ENCODE assay signal across 21 cellular contexts in the genomic region with DNA sequence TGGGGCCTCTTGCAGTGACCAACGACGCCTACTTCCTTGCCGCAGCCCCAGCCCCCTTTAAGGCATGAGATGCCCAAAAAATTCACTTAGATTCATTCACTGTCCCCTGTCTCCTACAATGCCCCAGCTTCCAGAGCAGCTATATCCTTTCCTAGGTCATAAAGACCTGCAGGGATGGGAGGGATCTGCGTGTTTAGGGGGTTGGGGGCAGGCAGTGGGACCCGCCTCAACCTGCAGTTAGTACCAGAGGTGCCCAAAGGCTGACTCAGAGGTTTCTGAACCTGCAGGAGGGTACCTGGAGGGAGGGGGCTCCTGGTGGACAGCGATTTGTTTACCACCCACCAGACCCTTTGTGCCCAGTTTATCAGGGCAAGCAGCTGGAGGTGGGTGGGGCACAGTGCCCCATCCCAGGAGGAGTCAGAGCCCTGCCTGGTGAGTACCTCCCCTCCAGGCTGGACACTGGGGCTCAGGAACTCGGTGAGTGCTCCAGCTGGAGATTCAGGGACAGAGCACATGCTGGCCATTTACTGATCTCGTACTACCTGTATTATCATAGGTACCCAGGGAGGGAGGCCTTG. TPM values are rescaled to one million over a fixed set of nuclear protein-coding genes. Genes with fewer than 3 reads are reported as not detected.
DNase-seq lines count a peak whose midpoint lies in the region; ATAC-seq, FAIRE-seq and TF ChIP-seq lines count a peak whose summit lies in the region.
"Had no signal": no experiment of that assay in that cellular context is flagged by ENCODE, and none has a peak within 500 bp of the region (broad histone marks: within the 10 kb centered on the region; RNA-seq: fewer than 3 reads in every experiment).

No MANE protein-coding gene starts in this region.

- no peak overlapping the region for H3K23ac ChIP-seq in neuronal stem cell (ENCODE audit: low read depth, low read length, poor library complexity)

- no peaks in the 10 kb centered on the region for H3K9me2 ChIP-seq in HCT116 (ENCODE audit: insufficient read depth)

- H3K36me3 ChIP-seq in HCT116 (ENCODE audit: control insufficient read depth in 1 of 2, insufficient read depth in 2 of 2, low read length in 2 of 2) (no peaks in the 10 kb centered on the region), K562 (ENCODE audit: control insufficient read depth, insufficient read depth, low read length) (no peaks in the 10 kb centered on the region), neuronal stem cell (replicated peaks in 1 of 2; ENCODE audit: control insufficient read depth in 2 of 2, insufficient read depth in 2 of 2, low read length in 2 of 2) (no peaks in the 10 kb centered on the region), H7 (replicated peaks; ENCODE audit: control insufficient read depth, insufficient read depth, low read length) (no peaks in the 10 kb centered on the region)
- H3K36me3 ChIP-seq: BE2C had no signal

- peak overlapping the region; percentile 58 for H2AK5ac ChIP-seq in neuronal stem cell (ENCODE audit: low read depth, low read length)

- H3K9me1 ChIP-seq in K562 (ENCODE audit: control insufficient read depth, insufficient read depth, low read length) = no peaks in the 10 kb centered on the region

- no peaks in the 10 kb centered on the region for H4K20me1 ChIP-seq in HCT116 (ENCODE audit: insufficient read depth)
- no peaks in the 10 kb centered on the region for H4K20me1 ChIP-seq in K562 (replicated peaks; ENCODE audit: control insufficient read depth, insufficient read depth, low read length)

- no peak overlapping the region for H2BK15ac ChIP-seq in neuronal stem cell (ENCODE audit: low read length)

- DNase-seq in HCT116 (ENCODE audit: low read depth, low spot score) (no peak), K562 (ENCODE audit: extremely low read depth in 1 of 4, low spot score in 3 of 4) (no peak), neuronal stem cell (ENCODE audit: low spot score) (no peak), H7 (no peak), NCI-H510A treated with DMSO at 0.1 percent for 48 hours (lab: John Stamatoyannopoulos, UW) (no peak), midbrain (lab: John Stamatoyannopoulos, UW) (no peak)
- DNase-seq: BE2C; C1 segment of cervical spinal cord; CD4-positive, CD25-positive, alpha-beta regulatory T cell; CD8-positive, alpha-beta memory T cell; COR-L47; DMS 273 treated with DMSO at 0.1 percent for 48 hours; DMS53; DND-41; EL had no signal

- H3K4me1 ChIP-seq in HCT116 (ENCODE audit: control insufficient read depth in 1 of 2, insufficient read depth in 2 of 2, low read length in 2 of 2) = peaks cover 4 to 18% of the 10 kb centered on the region in 2 experiments; a peak in 3 of 4 replicates
- H3K4me1 ChIP-seq in K562 (replicated peaks in 1 of 2; ENCODE audit: control insufficient read depth in 2 of 2, insufficient read depth in 2 of 2, low read length in 2 of 2) = peaks cover 0 to 34% of the 10 kb centered on the region in 2 experiments; a peak in 3 of 5 replicates
- H3K4me1 ChIP-seq in neuronal stem cell (ENCODE audit: control insufficient read depth in 2 of 2, insufficient read depth in 1 of 2, low read depth in 1 of 2, low read length in 2 of 2) = peaks cover 1 to 3% of the 10 kb centered on the region in 2 donors
- H3K4me1 ChIP-seq: BE2C had no signal

- H4K91ac ChIP-seq in neuronal stem cell (ENCODE audit: low read depth, low read length, poor library complexity) = no peak overlapping the region

- intact Hi-C loops in HCT116 (cut with micrococcal nuclease) (loop anchor here (10.0 kb wide), 1 partner anchor 177 kb away; no protein-coding TSS in a partner anchor), K562 (cut with micrococcal nuclease) (no loop called here)

- H3K27ac ChIP-seq in HCT116 (ENCODE audit: low read depth, low read length) = no peak overlapping the region
- H3K27ac ChIP-seq in K562 (ENCODE audit: extremely low read depth, low read depth, low read length) = no peak overlapping the region
- H3K27ac ChIP-seq in neuronal stem cell (replicated peaks; ENCODE audit: low read length) = no peak overlapping the region

- no peak for ATAC-seq in HCT116
- ATAC-seq in K562 = no peak
- ATAC-seq: GM23338, HepG2 had no signal

- TF ChIP-seq CTCF in HCT116 (IDR thresholded peaks at IDR 0.05 in 2 of 3, conservative IDR thresholded peaks at IDR 0.05 in 1 of 3; ENCODE audit: borderline replicate concordance in 1 of 3, insufficient read depth in 1 of 3, low read depth in 2 of 3, low read length in 2 of 3) (no peak), K562 (IDR thresholded peaks at IDR 0.05 in 2 of 3, conservative IDR thresholded peaks at IDR 0.05 in 1 of 3; ENCODE audit: insufficient read depth in 2 of 3, low read depth in 1 of 3, low read length in 3 of 3) (no peak)

- H3K79me1 ChIP-seq in neuronal stem cell (ENCODE audit: low read depth, low read length) = no peaks in the 10 kb centered on the region

- BruUV-seq in HCT116 (replicated peaks; lab: Mats Ljungman, UMichigan) = TSS peak; percentile 17
- no TSS peak for BruUV-seq in K562 (replicated peaks; lab: Mats Ljungman, UMichigan)

- in situ Hi-C loops in K562 (cut with MboI) = no loop called here

- H2BK120ac ChIP-seq in neuronal stem cell (ENCODE audit: low read depth, low read length) = no peak overlapping the region

- H2AFZ ChIP-seq in HCT116 (ENCODE audit: low read depth, low read length, poor library complexity, severe bottlenecking) (no peak overlapping the region), K562 (ENCODE audit: low read depth, low read length) (no peak overlapping the region), neuronal stem cell (ENCODE audit: low read length) (no peak overlapping the region)
- H2AFZ ChIP-seq: GM23338 had no signal

- H3K4me3 ChIP-seq in HCT116 (replicated peaks in 1 of 2; ENCODE audit: low read depth in 1 of 2, low read length in 2 of 2) = no peak overlapping the region
- H3K4me3 ChIP-seq in K562 = no peak overlapping the region
- H3K4me3 ChIP-seq in neuronal stem cell (ENCODE audit: low read length in 2 of 2) = no peak overlapping the region
- H3K4me3 ChIP-seq in H7 (ENCODE audit: insufficient read depth, low read depth, low read length) = no peak overlapping the region
- H3K4me3 ChIP-seq: GM23338 had no signal

- no peak for TF ChIP-seq RAD21 in HCT116 (IDR thresholded peaks at IDR 0.05; ENCODE audit: low read depth)
- no peak for TF ChIP-seq RAD21 in K562 (CRISPR knock-in tag; conservative IDR thresholded peaks at IDR 0.05 in 1 of 2, IDR thresholded peaks at IDR 0.05 in 1 of 2)

- no peak for TF ChIP-seq EP300 in K562 (IDR thresholded peaks at IDR 0.05; ENCODE audit: low read length)

- H3K9ac ChIP-seq in HCT116 (ENCODE audit: low read length) = no peak overlapping the region
- peak overlapping the region in 1 of 2 experiments; percentile 78; a peak in 1 of 4 replicates for H3K9ac ChIP-seq in K562 (ENCODE audit: insufficient read depth in 1 of 2, low read depth in 2 of 2, low read length in 2 of 2)
- H3K9ac ChIP-seq in neuronal stem cell (ENCODE audit: low read depth, low read length, poor library complexity) = no peak overlapping the region

- TF ChIP-seq POLR2A in HCT116 (IDR thresholded peaks at IDR 0.05; ENCODE audit: borderline replicate concordance, extremely low read depth, insufficient read depth, insufficient read length) = no peak
- no peak for TF ChIP-seq POLR2A in K562 (conservative IDR thresholded peaks at IDR 0.05)

- H3K27me3 ChIP-seq in HCT116 (ENCODE audit: insufficient read depth, low read length) (no peaks in the 10 kb centered on the region), K562 (ENCODE audit: control insufficient read depth in 2 of 2, insufficient read depth in 2 of 2, low read length in 2 of 2) (peaks cover 13 to 33% of the 10 kb centered on the region in 2 experiments; a peak in 3 of 5 replicates), neuronal stem cell (ENCODE audit: control insufficient read depth in 3 of 3, insufficient read depth in 3 of 3, low read depth in 1 of 3, low read length in 3 of 3) (peaks cover 23 to 70% (median 49%) of the 10 kb centered on the region in 3 experiments), H7 (ENCODE audit: control insufficient read depth, insufficient read depth, low read length) (peaks cover 33% of the 10 kb centered on the region)

- H3K4me2 ChIP-seq in HCT116 (ENCODE audit: low read length) = no peak overlapping the region
- H3K4me2 ChIP-seq in K562 (ENCODE audit: insufficient read depth, low read length) = no peak overlapping the region
- no peak overlapping the region for H3K4me2 ChIP-seq in neuronal stem cell (ENCODE audit: insufficient read depth, low read length, poor library complexity, severe bottlenecking)
- H3K4me2 ChIP-seq: GM23338 had no signal

- H3K14ac ChIP-seq in neuronal stem cell (ENCODE audit: low read length) = no peak overlapping the region

- no peak overlapping the region for H3K18ac ChIP-seq in neuronal stem cell (ENCODE audit: low read length)

- H4K8ac ChIP-seq in neuronal stem cell (ENCODE audit: low read depth, low read length) = no peak overlapping the region

- 29% methylated on average over 8 of the region's 8 CpGs for WGBS in K562 (ENCODE audit: insufficient coverage, low coverage, missing lambda C conversion rate)
- no CpG with 5 or more reads among the region's 8 CpGs for WGBS in neuronal stem cell (ENCODE audit: extremely low coverage in 2 of 2, insufficient read length in 2 of 2, insufficient replicate concordance in 1 of 2), 2 donors

- POLR2A ChIA-PET in HCT116 (lab: Charles Lee) = no interaction called here
- POLR2A ChIA-PET in K562 (lab: Yijun Ruan, JAX) = interaction anchor here (1.0 to 2.0 kb wide), 2 partner anchors 8 to 10 kb away, joined by 4 to 12 read pairs; a partner anchor contains a TSS

- FAIRE-seq in K562 (lab: Jason Lieb, UNC) = no peak
- FAIRE-seq: GM12891, GM18507, H54, HepG2 had no signal

- no peak overlapping the region for H2BK5ac ChIP-seq in neuronal stem cell (ENCODE audit: low read length)

- no peak overlapping the region for H2BK12ac ChIP-seq in neuronal stem cell (ENCODE audit: low read length)

- RAD21 ChIA-PET in HCT116 (lab: Charles Lee; ENCODE audit: low non-redundant PET in 1 of 2, low total read pairs in 2 of 2, uncharacterized antibody in 2 of 2, unreplicated experiment in 2 of 2) = interaction anchor here in 1 of 2 experiments (0.7 kb wide), 1 partner anchor 1262 kb away, joined by 6 read pairs; a partner anchor contains a TSS

- no peak overlapping the region for H3K4ac ChIP-seq in neuronal stem cell (ENCODE audit: low read length)

- CTCF ChIA-PET in HCT116 (lab: Charles Lee) (no interaction called here), K562 (lab: Yijun Ruan, JAX; ENCODE audit: low intra/inter-chr PET ratio) (no interaction called here)

- H3K9me3 ChIP-seq in HCT116 (ENCODE audit: control insufficient read depth in 1 of 2, insufficient read depth in 1 of 2, low read depth in 1 of 2, low read length in 2 of 2) (no peaks in the 10 kb centered on the region), K562 (replicated peaks; ENCODE audit: control insufficient read depth, insufficient read depth, low read depth, low read length) (no peaks in the 10 kb centered on the region), neuronal stem cell (replicated peaks in 1 of 2; ENCODE audit: control insufficient read depth in 2 of 2, insufficient read depth in 1 of 2, low read depth in 1 of 2, low read length in 2 of 2) (peaks cover 0 to 4% of the 10 kb centered on the region in 2 donors)

- H3K79me2 ChIP-seq in HCT116 (ENCODE audit: insufficient read depth, low read length) = peaks cover 15% of the 10 kb centered on the region
- no peaks in the 10 kb centered on the region for H3K79me2 ChIP-seq in K562 (ENCODE audit: control insufficient read depth, insufficient read depth, low read length)

RNA-seq across cellular contexts. Expression of a gene that starts 10.1 kb away (rescaled TPM):
- total RNA-seq in HCT116 (2021; ENCODE audit: unreplicated experiment) = 2,379 TPM
- polyA plus RNA-seq in HCT116 (2012) = 2,859 and 3,193 TPM in 2 replicates
- total RNA-seq in K562 (2011; cell fraction: chromatin; rRNA removed; ENCODE audit: low replicate concordance) = 88.1 and 153 TPM in 2 replicates
- 167 TPM in 2 replicates for total RNA-seq in K562 (2011; cell fraction: nucleolus; rRNA removed)
- 206 and 397 TPM in 2 replicates for total RNA-seq in K562 (2011; cell fraction: nucleoplasm; rRNA removed)
- total RNA-seq in K562 (2014; rRNA removed) = 1,864 and 2,438 TPM in 2 replicates
- total RNA-seq in K562 (2014; rRNA removed; fragmentation: Illumina TruSeq; extraction: Trizol) = 130 and 165 TPM in 2 replicates
- 471 and 527 TPM in 2 replicates for total RNA-seq in K562 (2015; rRNA removed; fragmentation: Illumina TruSeq; extraction: Trizol)
- 2,747 and 3,081 TPM in 2 replicates for total RNA-seq in K562 (2021)
- polyA plus RNA-seq in K562 (2011; rRNA removed) = 662 and 1,013 TPM in 2 replicates
- polyA plus RNA-seq in K562 (2011; cell fraction: cytosol; rRNA removed) = 1,028 and 1,084 TPM in 2 replicates
- 641 and 754 TPM in 2 replicates for polyA plus RNA-seq in K562 (2011; cell fraction: nucleus; rRNA removed)
- polyA plus RNA-seq in K562 (2012) = 3,105 and 3,833 TPM in 2 replicates
- 866 and 1,057 TPM in 2 replicates for polyA plus RNA-seq in K562 (2014; fragmentation: Illumina TruSeq; extraction: Trizol)
- polyA plus RNA-seq in K562 (2014; fragmentation: Nextera tagmentation; extraction: Ambion mirVana) = 1,000 to 10,000 TPM; 2,724 to 2,827 TPM
- 1,303 and 1,847 TPM in 2 replicates for polyA plus RNA-seq in K562 (2014; rRNA removed)
- polyA minus RNA-seq in K562 (2011; rRNA and poly(A)+ RNA removed) = 177 and 211 TPM in 2 replicates
- polyA minus RNA-seq in K562 (2011; cell fraction: cytosol; rRNA and poly(A)+ RNA removed) = 416 and 590 TPM in 2 replicates
- 61.5 and 90.0 TPM in 2 replicates for polyA minus RNA-seq in K562 (2011; cell fraction: nucleus; rRNA and poly(A)+ RNA removed)
- polyA plus RNA-seq in neuronal stem cell (2013, experiment 1 of 2) = 2,413 TPM
- 2,325 TPM for polyA plus RNA-seq in neuronal stem cell (2013, experiment 2 of 2)
- 512 and 545 TPM in 2 replicates for total RNA-seq in H7 (2014; rRNA removed; shearing (Covaris generic))

RNA-seq across cellular contexts. Expression of a gene that starts 10.2 kb away (rescaled TPM):
- total RNA-seq in HCT116 (2021; ENCODE audit: unreplicated experiment) (86.9 TPM), K562 (2014; rRNA removed) (114 and 148 TPM in 2 replicates), K562 (2014; rRNA removed; fragmentation: Illumina TruSeq; extraction: Trizol) (49.8 and 70.8 TPM in 2 replicates), K562 (2015; rRNA removed; fragmentation: Illumina TruSeq; extraction: Trizol) (134 and 142 TPM in 2 replicates), K562 (2021) (101 and 105 TPM in 2 replicates)
- polyA plus RNA-seq in HCT116 (2012) = 126 and 168 TPM in 2 replicates
- total RNA-seq in K562 (2011; cell fraction: chromatin; rRNA removed; ENCODE audit: low replicate concordance) = 14.3 and 43.7 TPM in 2 replicates
- total RNA-seq in K562 (2011; cell fraction: nucleolus; rRNA removed) = 43.4 and 46.7 TPM in 2 replicates
- total RNA-seq in K562 (2011; cell fraction: nucleoplasm; rRNA removed) = 37.7 and 37.8 TPM in 2 replicates
- polyA plus RNA-seq in K562 (2011; rRNA removed) (79.6 and 135 TPM in 2 replicates), K562 (2014; fragmentation: Illumina TruSeq; extraction: Trizol) (212 and 228 TPM in 2 replicates), K562 (2014; fragmentation: Nextera tagmentation; extraction: Ambion mirVana) (100 to 1,000 TPM; 312 to 348 TPM), K562 (2014; rRNA removed) (152 and 187 TPM in 2 replicates)
- 201 and 321 TPM in 2 replicates for polyA plus RNA-seq in K562 (2011; cell fraction: cytosol; rRNA removed)
- 93.7 and 110 TPM in 2 replicates for polyA plus RNA-seq in K562 (2011; cell fraction: nucleus; rRNA removed)
- 150 and 163 TPM in 2 replicates for polyA plus RNA-seq in K562 (2012)
- polyA minus RNA-seq in K562 (2011; rRNA and poly(A)+ RNA removed) = 23.9 and 35.3 TPM in 2 replicates
- 67.7 and 108 TPM in 2 replicates for polyA minus RNA-seq in K562 (2011; cell fraction: cytosol; rRNA and poly(A)+ RNA removed)
- polyA minus RNA-seq in K562 (2011; cell fraction: nucleus; rRNA and poly(A)+ RNA removed) = 13.7 and 28.9 TPM in 2 replicates
- polyA plus RNA-seq in neuronal stem cell (2013, experiment 1 of 2) = 187 TPM
- 184 TPM for polyA plus RNA-seq in neuronal stem cell (2013, experiment 2 of 2)
- total RNA-seq in H7 (2014; rRNA removed; shearing (Covaris generic)) = 103 and 117 TPM in 2 replicates

RNA-seq across cellular contexts. Expression of a gene that starts 11.7 kb away (rescaled TPM):
- total RNA-seq in HCT116 (2021; ENCODE audit: unreplicated experiment) (21.7 TPM), K562 (2014; rRNA removed) (not detected in 2 replicates), K562 (2014; rRNA removed; fragmentation: Illumina TruSeq; extraction: Trizol) (not detected in 2 replicates), K562 (2015; rRNA removed; fragmentation: Illumina TruSeq; extraction: Trizol) (not detected in 2 replicates), K562 (2021) (0.22 and 0.40 TPM in 2 replicates)
- 13.1 and 14.4 TPM in 2 replicates for polyA plus RNA-seq in HCT116 (2012)
- total RNA-seq in K562 (2011; cell fraction: chromatin; rRNA removed; ENCODE audit: low replicate concordance) = 0.44 and 1.0 TPM in 2 replicates
- total RNA-seq in K562 (2011; cell fraction: nucleolus; rRNA removed) = 0.53 and 0.83 TPM in 2 replicates
- 0.76 and 0.95 TPM in 2 replicates for total RNA-seq in K562 (2011; cell fraction: nucleoplasm; rRNA removed)
- polyA plus RNA-seq in K562 (2011; rRNA removed) (0.08 TPM in 2 replicates), K562 (2014; fragmentation: Illumina TruSeq; extraction: Trizol) (0.06 TPM in 1 of 2 replicates, not detected in the other), K562 (2014; fragmentation: Nextera tagmentation; extraction: Ambion mirVana) (under 1 TPM in 1 of 2 experiments, not detected in 1; 0.03 TPM), K562 (2014; rRNA removed) (not detected in 2 replicates)
- polyA plus RNA-seq in K562 (2011; cell fraction: cytosol; rRNA removed) = 0.10 and 0.27 TPM in 2 replicates
- polyA plus RNA-seq in K562 (2011; cell fraction: nucleus; rRNA removed) = 0.41 and 0.82 TPM in 2 replicates
- polyA plus RNA-seq in K562 (2012) = 0.14 and 0.18 TPM in 2 replicates
- polyA minus RNA-seq in K562 (2011; rRNA and poly(A)+ RNA removed) = not detected in 2 replicates
- polyA minus RNA-seq in K562 (2011; cell fraction: cytosol; rRNA and poly(A)+ RNA removed) = not detected in 2 replicates
- 0.11 and 0.54 TPM in 2 replicates for polyA minus RNA-seq in K562 (2011; cell fraction: nucleus; rRNA and poly(A)+ RNA removed)
- polyA plus RNA-seq in neuronal stem cell (2013, experiment 1 of 2) = 0.50 TPM
- 0.57 TPM for polyA plus RNA-seq in neuronal stem cell (2013, experiment 2 of 2)
- 1.2 and 7.3 TPM in 2 replicates for total RNA-seq in H7 (2014; rRNA removed; shearing (Covaris generic))

RNA-seq across cellular contexts. Expression of a gene that starts 23.2 kb away (rescaled TPM):
- total RNA-seq in HCT116 (2021; ENCODE audit: unreplicated experiment) (86.2 TPM), K562 (2014; rRNA removed) (71.4 and 100 TPM in 2 replicates), K562 (2014; rRNA removed; fragmentation: Illumina TruSeq; extraction: Trizol) (7.9 and 13.3 TPM in 2 replicates), K562 (2015; rRNA removed; fragmentation: Illumina TruSeq; extraction: Trizol) (42.3 and 45.6 TPM in 2 replicates), K562 (2021) (94.5 and 97.0 TPM in 2 replicates)
- polyA plus RNA-seq in HCT116 (2012) = 90.4 and 96.8 TPM in 2 replicates
- 13.8 and 50.6 TPM in 2 replicates for total RNA-seq in K562 (2011; cell fraction: chromatin; rRNA removed; ENCODE audit: low replicate concordance)
- 113 and 115 TPM in 2 replicates for total RNA-seq in K562 (2011; cell fraction: nucleolus; rRNA removed)
- total RNA-seq in K562 (2011; cell fraction: nucleoplasm; rRNA removed) = 51.0 and 58.3 TPM in 2 replicates
- polyA plus RNA-seq in K562 (2011; rRNA removed) (34.4 and 42.4 TPM in 2 replicates), K562 (2014; fragmentation: Illumina TruSeq; extraction: Trizol) (29.4 and 47.0 TPM in 2 replicates), K562 (2014; fragmentation: Nextera tagmentation; extraction: Ambion mirVana) (1 to 10 TPM in 1 of 2 experiments, under 1 TPM in 1; 0.45 to 2.5 TPM), K562 (2014; rRNA removed) (75.0 and 81.0 TPM in 2 replicates)
- polyA plus RNA-seq in K562 (2011; cell fraction: cytosol; rRNA removed) = 79.7 and 224 TPM in 2 replicates
- polyA plus RNA-seq in K562 (2011; cell fraction: nucleus; rRNA removed) = 32.2 and 55.2 TPM in 2 replicates
- polyA plus RNA-seq in K562 (2012) = 63.8 and 67.0 TPM in 2 replicates
- polyA minus RNA-seq in K562 (2011; rRNA and poly(A)+ RNA removed) = 4.9 and 8.8 TPM in 2 replicates
- polyA minus RNA-seq in K562 (2011; cell fraction: cytosol; rRNA and poly(A)+ RNA removed) = 23.0 and 32.5 TPM in 2 replicates
- polyA minus RNA-seq in K562 (2011; cell fraction: nucleus; rRNA and poly(A)+ RNA removed) = 8.1 and 8.7 TPM in 2 replicates
- polyA plus RNA-seq in neuronal stem cell (2013, experiment 1 of 2) = 28.0 TPM
- 26.3 TPM for polyA plus RNA-seq in neuronal stem cell (2013, experiment 2 of 2)
- 127 and 159 TPM in 2 replicates for total RNA-seq in H7 (2014; rRNA removed; shearing (Covaris generic))

RNA-seq across cellular contexts. Expression of a gene that starts 32.6 kb away (rescaled TPM):
- total RNA-seq in HCT116 (2021; ENCODE audit: unreplicated experiment) = 54.8 TPM
- polyA plus RNA-seq in HCT116 (2012) = 114 and 161 TPM in 2 replicates
- total RNA-seq in K562 (2011; cell fraction: chromatin; rRNA removed; ENCODE audit: low replicate concordance) = 0.35 and 2.5 TPM in 2 replicates
- 1.8 and 4.8 TPM in 2 replicates for total RNA-seq in K562 (2011; cell fraction: nucleolus; rRNA removed)
- 1.4 and 1.8 TPM in 2 replicates for total RNA-seq in K562 (2011; cell fraction: nucleoplasm; rRNA removed)
- total RNA-seq in K562 (2014; rRNA removed) = 0.05 and 0.33 TPM in 2 replicates
- total RNA-seq in K562 (2014; rRNA removed; fragmentation: Illumina TruSeq; extraction: Trizol) = not detected in 2 replicates
- total RNA-seq in K562 (2015; rRNA removed; fragmentation: Illumina TruSeq; extraction: Trizol) = 0.08 and 0.22 TPM in 2 replicates
- total RNA-seq in K562 (2021) = 0.20 and 0.24 TPM in 2 replicates
- 0.64 and 0.77 TPM in 2 replicates for polyA plus RNA-seq in K562 (2011; rRNA removed)
- 0.46 and 3.3 TPM in 2 replicates for polyA plus RNA-seq in K562 (2011; cell fraction: cytosol; rRNA removed)
- polyA plus RNA-seq in K562 (2011; cell fraction: nucleus; rRNA removed) = 0.94 and 4.1 TPM in 2 replicates
- polyA plus RNA-seq in K562 (2012) = 0.61 and 0.65 TPM in 2 replicates
- 0.32 TPM in 1 of 2 replicates, not detected in the other for polyA plus RNA-seq in K562 (2014; fragmentation: Illumina TruSeq; extraction: Trizol)
- polyA plus RNA-seq in K562 (2014; fragmentation: Nextera tagmentation; extraction: Ambion mirVana) = not detected
- polyA plus RNA-seq in K562 (2014; rRNA removed) = 0.15 and 0.85 TPM in 2 replicates
- polyA minus RNA-seq in K562 (2011; rRNA and poly(A)+ RNA removed) = 0.46 TPM in 1 of 2 replicates, not detected in the other
- polyA minus RNA-seq in K562 (2011; cell fraction: cytosol; rRNA and poly(A)+ RNA removed) = 2.3 TPM in 1 of 2 replicates, not detected in the other
- 0.78 and 1.8 TPM in 2 replicates for polyA minus RNA-seq in K562 (2011; cell fraction: nucleus; rRNA and poly(A)+ RNA removed)
- polyA plus RNA-seq in neuronal stem cell (2013, experiment 1 of 2) = 2.7 TPM
- 3.0 TPM for polyA plus RNA-seq in neuronal stem cell (2013, experiment 2 of 2)
- total RNA-seq in H7 (2014; rRNA removed; shearing (Covaris generic)) = 13.2 and 17.1 TPM in 2 replicates
- total RNA-seq: A172; CD4-positive, CD25-positive, alpha-beta regulatory T cell; CD8-positive, alpha-beta memory T cell had no signal
- polyA plus RNA-seq: CD4-positive, CD25-positive, alpha-beta regulatory T cell had no signal
